13 cellular contexts compared by ENCODE assay signal in genomic region chr5:165138261-165138660, GRCh38.
"Had no signal": no experiment of that assay in that cellular context is flagged by ENCODE, and none has a peak within 500 bp of the region (broad histone marks: within the 10 kb centered on the region; RNA-seq: fewer than 3 reads in every experiment).

No MANE protein-coding gene starts in this region.

- H3K9me3 ChIP-seq: colonic mucosa, left lung, testis had no signal

- ATAC-seq: left lung had no signal

- H3K27ac ChIP-seq: colonic mucosa, epithelial cell of prostate, left lung, testis had no signal

- H3K27me3 ChIP-seq: colonic mucosa, left lung, testis had no signal

- DNase-seq: activated CD4-positive, alpha-beta T cell treated with anti-CD3 and anti-CD28 coated beads for 1 hour; activated CD4-positive, alpha-beta T cell treated with anti-CD3 and anti-CD28 coated beads, Interleukin-2, amount 50 U/mL, for 48 hours; activated gamma-delta T cell treated with Interleukin-2 at 50 U/mL for 16 hours; activated naive CD8-positive, alpha-beta T cell treated with anti-CD3 and anti-CD28 coated beads, Interleukin-2, amount 10 ng/mL, durations not matched to agents 7 days and 5 days; activated T-cell treated with anti-CD3 and anti-CD28 coated beads, Interleukin-2, amount 50 U/mL, for 48 hours; anterior cingulate cortex; caudate nucleus; colonic mucosa; effector memory CD4-positive, alpha-beta T cell; left lung; stimulated activated CD4-positive, alpha-beta T cell treated with anti-CD3 and anti-CD28 coated beads, Interleukin-4, amount 100 ng/mL, for 1 hour; testis had no signal

- H3K4me3 ChIP-seq: colonic mucosa, left lung, testis had no signal

- H3K4me1 ChIP-seq: colonic mucosa, left lung, testis had no signal

- H3K36me3 ChIP-seq: colonic mucosa, left lung had no signal
